In the genomic region with DNA sequence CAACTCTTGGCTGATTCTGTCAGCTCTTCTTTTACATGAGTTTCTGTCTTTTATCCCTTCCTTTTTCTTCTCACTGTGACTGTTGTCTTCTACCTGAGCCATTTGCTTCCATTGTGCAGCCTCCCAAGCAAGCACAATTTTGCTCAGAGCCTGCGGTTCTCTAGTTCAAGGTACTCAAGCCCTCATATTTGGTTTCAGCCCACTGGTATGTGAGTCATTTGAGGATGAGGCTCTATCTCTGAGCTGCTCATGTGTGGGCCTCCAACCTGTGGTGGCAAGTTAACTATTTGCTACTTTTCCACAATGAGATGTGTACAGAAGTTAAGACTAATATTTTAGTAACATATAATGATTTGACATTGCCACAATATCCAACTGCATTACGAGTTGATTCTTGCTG, we compare ENCODE assay signal across 8 cellular contexts.
A peak's percentile ranks its signal among the peaks of the same experiment; 100 is the strongest.
DNase-seq lines count a peak whose midpoint lies in the region; ATAC-seq and FAIRE-seq lines count a peak whose summit lies in the region.
"Had no signal": no experiment of that assay in that cellular context is flagged by ENCODE, and none has a peak within 500 bp of the region (broad histone marks: within the 10 kb centered on the region; RNA-seq: fewer than 3 reads in every experiment).

No MANE protein-coding gene starts in this region.

- FAIRE-seq in urothelium cell line (lab: Jason Lieb, UNC), result no peak

- ATAC-seq in GM18907 (IDR thresholded peaks at IDR 0.05; ENCODE audit: unreplicated experiment) (peak; percentile 97), GM21529 (IDR thresholded peaks at IDR 0.05; ENCODE audit: unreplicated experiment) (peak; percentile 97), HG03159 (IDR thresholded peaks at IDR 0.05; ENCODE audit: unreplicated experiment) (peak; percentile 98)
- ATAC-seq: HCT116 had no signal

- DNase-seq in glomerular visceral epithelial cell (ENCODE audit: extremely low spot score) (peak; percentile 66), epidermal melanocyte (ENCODE audit: insufficient read length, low spot score) (no peak), urothelium cell line (ENCODE audit: low spot score) (no peak), NCI-H128 (lab: John Stamatoyannopoulos, UW; ENCODE audit: unreplicated experiment) (no peak)
